Comparison of ENCODE assay signal across 22 cellular contexts in genomic region chr17:82596316-82596715, GRCh38. TPM values are rescaled to one million over a fixed set of nuclear protein-coding genes. Genes with fewer than 3 reads are reported as not detected.
DNase-seq lines count a peak whose midpoint lies in the region; ATAC-seq, FAIRE-seq and TF ChIP-seq lines count a peak whose summit lies in the region.
"Had no signal": no experiment of that assay in that cellular context is flagged by ENCODE, and none has a peak within 500 bp of the region (broad histone marks: within the 10 kb centered on the region; RNA-seq: fewer than 3 reads in every experiment).

No MANE protein-coding gene starts in this region.

- H2AFZ ChIP-seq in K562 (ENCODE audit: low read depth, low read length) = no peak overlapping the region
- H2AFZ ChIP-seq: GM23248 had no signal

- H3K27ac ChIP-seq in K562 (ENCODE audit: extremely low read depth, low read depth, low read length) (no peak overlapping the region), lower lobe of right lung (no peak overlapping the region)
- H3K27ac ChIP-seq: GM23248 had no signal

- H3K9ac ChIP-seq in K562 (ENCODE audit: insufficient read depth in 1 of 2, low read depth in 2 of 2, low read length in 2 of 2) = no peak overlapping the region
- H3K9ac ChIP-seq: GM23248 had no signal

- H3K4me1 ChIP-seq in K562 (replicated peaks in 1 of 2; ENCODE audit: control insufficient read depth in 2 of 2, insufficient read depth in 2 of 2, low read length in 2 of 2) (peaks cover 0 to 38% of the 10 kb centered on the region in 2 experiments; a peak in 2 of 5 replicates), lower lobe of right lung (peaks cover 38% of the 10 kb centered on the region)

- H3K27me3 Mint-ChIP-seq in activated T-cell treated with anti-CD3 and anti-CD28 coated beads, Interleukin-2, amount 50 U/mL, for 24 hours = no peaks in the 10 kb centered on the region
- H3K27me3 Mint-ChIP-seq in stimulated activated naive B cell treated with anti-CD40 and anti-IgM and Interleukin-4, amounts not matched to agents 10 μg/mL and 1 μg/mL and 100 μg/mL, for 72 hours = no peaks in the 10 kb centered on the region
- H3K27me3 Mint-ChIP-seq in stimulated activated memory B cell treated with anti-CD40 and anti-IgM and Interleukin-4, amounts not matched to agents 10 μg/mL and 1 μg/mL and 100 μg/mL, for 72 hours = no peaks in the 10 kb centered on the region
- H3K27me3 Mint-ChIP-seq: CD4-positive, alpha-beta memory T cell had no signal

- H3K4me3 ChIP-seq in K562 (no peak overlapping the region), lower lobe of right lung (no peak overlapping the region)
- H3K4me3 ChIP-seq: GM23248 had no signal

- H3K9me3 ChIP-seq in K562 (replicated peaks; ENCODE audit: control insufficient read depth, insufficient read depth, low read depth, low read length) = no peaks in the 10 kb centered on the region
- H3K9me3 ChIP-seq in lower lobe of right lung = no peaks in the 10 kb centered on the region

- intact Hi-C loops in K562 (cut with micrococcal nuclease) (no loop called here), lower lobe of right lung (cut with DNase I) (no loop called here)

- TF ChIP-seq RAD21 in K562 (CRISPR knock-in tag; conservative IDR thresholded peaks at IDR 0.05 in 1 of 2, IDR thresholded peaks at IDR 0.05 in 1 of 2) = no peak

- 89% methylated on average over 16 of the region's 16 CpGs for WGBS in K562 (ENCODE audit: insufficient coverage, low coverage, missing lambda C conversion rate)

- peaks cover 4% of the 10 kb centered on the region for H3K9me1 ChIP-seq in K562 (ENCODE audit: control insufficient read depth, insufficient read depth, low read length)

- peaks cover 26% of the 10 kb centered on the region for H3K79me2 ChIP-seq in K562 (ENCODE audit: control insufficient read depth, insufficient read depth, low read length)

- TF ChIP-seq CTCF in K562 (IDR thresholded peaks at IDR 0.05 in 2 of 3, conservative IDR thresholded peaks at IDR 0.05 in 1 of 3; ENCODE audit: insufficient read depth in 2 of 3, low read depth in 1 of 3, low read length in 3 of 3) = no peak
- no peak for TF ChIP-seq CTCF in lower lobe of right lung (IDR thresholded peaks at IDR 0.05)

- in situ Hi-C loops in K562 (cut with MboI) = no loop called here

- CTCF ChIA-PET in K562 (lab: Yijun Ruan, JAX; ENCODE audit: low intra/inter-chr PET ratio) = no interaction called here

- H3K27ac Mint-ChIP-seq in activated T-cell treated with anti-CD3 and anti-CD28 coated beads, Interleukin-2, amount 50 U/mL, for 24 hours = peak overlapping the region; percentile 38
- peak overlapping the region; percentile 39 for H3K27ac Mint-ChIP-seq in stimulated activated naive B cell treated with anti-CD40 and anti-IgM and Interleukin-4, amounts not matched to agents 10 μg/mL and 1 μg/mL and 100 μg/mL, for 72 hours
- H3K27ac Mint-ChIP-seq in stimulated activated memory B cell treated with anti-CD40 and anti-IgM and Interleukin-4, amounts not matched to agents 10 μg/mL and 1 μg/mL and 100 μg/mL, for 72 hours = no peak overlapping the region

- peaks cover 87% of the 10 kb centered on the region for H3K36me3 Mint-ChIP-seq in activated T-cell treated with anti-CD3 and anti-CD28 coated beads, Interleukin-2, amount 50 U/mL, for 24 hours (ENCODE audit: low read depth)
- peaks cover 42 to 66% of the 10 kb centered on the region in 2 donors for H3K36me3 Mint-ChIP-seq in stimulated activated naive B cell treated with anti-CD40 and anti-IgM and Interleukin-4, amounts not matched to agents 10 μg/mL and 1 μg/mL and 100 μg/mL, for 72 hours
- peaks cover 35% of the 10 kb centered on the region for H3K36me3 Mint-ChIP-seq in stimulated activated memory B cell treated with anti-CD40 and anti-IgM and Interleukin-4, amounts not matched to agents 10 μg/mL and 1 μg/mL and 100 μg/mL, for 72 hours

- H3K27me3 ChIP-seq in K562 (ENCODE audit: control insufficient read depth in 2 of 2, insufficient read depth in 2 of 2, low read length in 2 of 2) = no peaks in the 10 kb centered on the region
- H3K27me3 ChIP-seq in lower lobe of right lung (ENCODE audit: low read depth) = no peaks in the 10 kb centered on the region

- no peaks in the 10 kb centered on the region for H4K20me1 ChIP-seq in K562 (replicated peaks; ENCODE audit: control insufficient read depth, insufficient read depth, low read length)

- H3K36me3 ChIP-seq in K562 (ENCODE audit: control insufficient read depth, insufficient read depth, low read length) = peaks cover 90% of the 10 kb centered on the region; the same call in 2 of the 3 replicates
- peaks cover 55% of the 10 kb centered on the region for H3K36me3 ChIP-seq in lower lobe of right lung

- H3K4me1 Mint-ChIP-seq in activated T-cell treated with anti-CD3 and anti-CD28 coated beads, Interleukin-2, amount 50 U/mL, for 24 hours (ENCODE audit: low read depth) = peaks cover 39% of the 10 kb centered on the region
- peaks cover 27 to 67% of the 10 kb centered on the region in 2 donors for H3K4me1 Mint-ChIP-seq in stimulated activated naive B cell treated with anti-CD40 and anti-IgM and Interleukin-4, amounts not matched to agents 10 μg/mL and 1 μg/mL and 100 μg/mL, for 72 hours
- peaks cover 75% of the 10 kb centered on the region for H3K4me1 Mint-ChIP-seq in stimulated activated memory B cell treated with anti-CD40 and anti-IgM and Interleukin-4, amounts not matched to agents 10 μg/mL and 1 μg/mL and 100 μg/mL, for 72 hours

- FAIRE-seq in K562 (lab: Jason Lieb, UNC) = no peak
- FAIRE-seq: GM19239 had no signal

- no peak for TF ChIP-seq EP300 in K562 (IDR thresholded peaks at IDR 0.05; ENCODE audit: low read length)

- no peaks in the 10 kb centered on the region for H3K9me3 Mint-ChIP-seq in activated T-cell treated with anti-CD3 and anti-CD28 coated beads, Interleukin-2, amount 50 U/mL, for 24 hours
- no peaks in the 10 kb centered on the region for H3K9me3 Mint-ChIP-seq in stimulated activated naive B cell treated with anti-CD40 and anti-IgM and Interleukin-4, amounts not matched to agents 10 μg/mL and 1 μg/mL and 100 μg/mL, for 72 hours
- no peaks in the 10 kb centered on the region for H3K9me3 Mint-ChIP-seq in stimulated activated memory B cell treated with anti-CD40 and anti-IgM and Interleukin-4, amounts not matched to agents 10 μg/mL and 1 μg/mL and 100 μg/mL, for 72 hours
- H3K9me3 Mint-ChIP-seq: CD4-positive, alpha-beta memory T cell had no signal

- no peak for TF ChIP-seq POLR2A in K562 (conservative IDR thresholded peaks at IDR 0.05)

- ATAC-seq in K562 = no peak
- no peak for ATAC-seq in lower lobe of right lung
- ATAC-seq in stimulated activated naive B cell treated with anti-CD40 and anti-IgM and Interleukin-4, amounts not matched to agents 10 μg/mL and 1 μg/mL and 100 μg/mL, for 72 hours (replicated peaks) = no peak
- ATAC-seq in stimulated activated memory B cell treated with anti-CD40 and anti-IgM and Interleukin-4, amounts not matched to agents 10 μg/mL and 1 μg/mL and 100 μg/mL, for 72 hours = no peak
- ATAC-seq in HG03108 (IDR thresholded peaks at IDR 0.05; ENCODE audit: unreplicated experiment) = no peak

- BruUV-seq in K562 (replicated peaks; lab: Mats Ljungman, UMichigan) = no TSS peak

- DNase-seq in activated T-cell treated with anti-CD3 and anti-CD28 coated beads, Interleukin-2, amount 50 U/mL, for 24 hours = no peak
- no peak for DNase-seq in activated T-cell treated with anti-CD3 and anti-CD28 coated beads, Interleukin-2, amount 50 U/mL, for 48 hours
- DNase-seq in K562 (ENCODE audit: extremely low read depth in 1 of 4, low spot score in 3 of 4) = no peak
- peak; percentile 40 for DNase-seq in lower lobe of right lung
- DNase-seq in stimulated activated naive B cell treated with anti-CD40 and anti-IgM and Interleukin-4, amounts not matched to agents 10 μg/mL and 1 μg/mL and 100 μg/mL, for 72 hours = no peak
- no peak for DNase-seq in anterior cingulate cortex (lab: John Stamatoyannopoulos, UW)
- DNase-seq: 8988T; CD4-positive, alpha-beta memory T cell; DMS153; GDM1; GM23248; NCI-H1417; NCI-H187; NCI-H2107; NCI-H2227 treated with DMSO at 0.1 percent for 48 hours; NCI-H510A treated with DMSO at 0.1 percent for 48 hours; NCI-H774; OCI-M1; SHP77 treated with DMSO at 0.1 percent for 48 hours had no signal

- H3K4me3 Mint-ChIP-seq in activated T-cell treated with anti-CD3 and anti-CD28 coated beads, Interleukin-2, amount 50 U/mL, for 24 hours = no peak overlapping the region
- H3K4me3 Mint-ChIP-seq in stimulated activated naive B cell treated with anti-CD40 and anti-IgM and Interleukin-4, amounts not matched to agents 10 μg/mL and 1 μg/mL and 100 μg/mL, for 72 hours = no peak overlapping the region
- no peak overlapping the region for H3K4me3 Mint-ChIP-seq in stimulated activated memory B cell treated with anti-CD40 and anti-IgM and Interleukin-4, amounts not matched to agents 10 μg/mL and 1 μg/mL and 100 μg/mL, for 72 hours
- H3K4me3 Mint-ChIP-seq: CD4-positive, alpha-beta memory T cell had no signal

- POLR2A ChIA-PET in K562 (lab: Yijun Ruan, JAX) = interaction anchor here (0.6 kb wide), 1 partner anchor 38 kb away, joined by 3 read pairs; no protein-coding TSS in a partner anchor

- H3K4me2 ChIP-seq in K562 (ENCODE audit: insufficient read depth, low read length) = no peak overlapping the region

TF ChIP-seq in K562, 482 proteins besides CTCF, POLR2A, EP300 and RAD21:
- TF ChIP-seq RBM22 (IDR thresholded peaks at IDR 0.05; ENCODE audit: low read depth, low read length, poor library complexity, severe bottlenecking) (peak; percentile 18), COPS2 (conservative IDR thresholded peaks at IDR 0.05) (no peak), KLF13 (tag; IDR thresholded peaks at IDR 0.05; ENCODE audit: borderline replicate concordance, low read depth) (no peak), NBN (IDR thresholded peaks at IDR 0.05; ENCODE audit: low read depth) (no peak)

RNA-seq across cellular contexts. Expression of gene WDR45B, which starts 51.9 kb away (rescaled TPM):
- total RNA-seq in K562 (2011; cell fraction: chromatin; rRNA removed; ENCODE audit: low replicate concordance) = 83.1 and 109 TPM in 2 replicates
- 50.1 and 60.7 TPM in 2 replicates for total RNA-seq in K562 (2011; cell fraction: nucleolus; rRNA removed)
- 83.7 and 86.3 TPM in 2 replicates for total RNA-seq in K562 (2011; cell fraction: nucleoplasm; rRNA removed)
- total RNA-seq in K562 (2014; rRNA removed) (30.6 and 36.8 TPM in 2 replicates), K562 (2014; rRNA removed; fragmentation: Illumina TruSeq; extraction: Trizol) (27.9 and 30.0 TPM in 2 replicates), K562 (2015; rRNA removed; fragmentation: Illumina TruSeq; extraction: Trizol) (35.2 and 35.9 TPM in 2 replicates), K562 (2021) (35.8 and 38.3 TPM in 2 replicates), lower lobe of right lung (66.1 TPM)
- polyA plus RNA-seq in K562 (2011; rRNA removed) (74.4 and 75.8 TPM in 2 replicates), K562 (2014; fragmentation: Illumina TruSeq; extraction: Trizol) (39.2 and 40.0 TPM in 2 replicates), K562 (2014; fragmentation: Nextera tagmentation; extraction: Ambion mirVana) (1 to 10 TPM in 1 of 2 experiments, under 1 TPM in 1; 0.72 to 1.9 TPM), K562 (2014; rRNA removed) (43.1 and 46.1 TPM in 2 replicates)
- polyA plus RNA-seq in K562 (2011; cell fraction: cytosol; rRNA removed) = 58.3 and 60.5 TPM in 2 replicates
- 106 and 133 TPM in 2 replicates for polyA plus RNA-seq in K562 (2011; cell fraction: nucleus; rRNA removed)
- polyA plus RNA-seq in K562 (2012) = 38.1 and 40.3 TPM in 2 replicates
- 37.0 and 42.6 TPM in 2 replicates for polyA minus RNA-seq in K562 (2011; rRNA and poly(A)+ RNA removed)
- polyA minus RNA-seq in K562 (2011; cell fraction: cytosol; rRNA and poly(A)+ RNA removed) = 28.9 and 36.0 TPM in 2 replicates
- polyA minus RNA-seq in K562 (2011; cell fraction: nucleus; rRNA and poly(A)+ RNA removed) = 29.6 and 30.9 TPM in 2 replicates
